6 cellular contexts compared by ENCODE assay signal in the genomic region with DNA sequence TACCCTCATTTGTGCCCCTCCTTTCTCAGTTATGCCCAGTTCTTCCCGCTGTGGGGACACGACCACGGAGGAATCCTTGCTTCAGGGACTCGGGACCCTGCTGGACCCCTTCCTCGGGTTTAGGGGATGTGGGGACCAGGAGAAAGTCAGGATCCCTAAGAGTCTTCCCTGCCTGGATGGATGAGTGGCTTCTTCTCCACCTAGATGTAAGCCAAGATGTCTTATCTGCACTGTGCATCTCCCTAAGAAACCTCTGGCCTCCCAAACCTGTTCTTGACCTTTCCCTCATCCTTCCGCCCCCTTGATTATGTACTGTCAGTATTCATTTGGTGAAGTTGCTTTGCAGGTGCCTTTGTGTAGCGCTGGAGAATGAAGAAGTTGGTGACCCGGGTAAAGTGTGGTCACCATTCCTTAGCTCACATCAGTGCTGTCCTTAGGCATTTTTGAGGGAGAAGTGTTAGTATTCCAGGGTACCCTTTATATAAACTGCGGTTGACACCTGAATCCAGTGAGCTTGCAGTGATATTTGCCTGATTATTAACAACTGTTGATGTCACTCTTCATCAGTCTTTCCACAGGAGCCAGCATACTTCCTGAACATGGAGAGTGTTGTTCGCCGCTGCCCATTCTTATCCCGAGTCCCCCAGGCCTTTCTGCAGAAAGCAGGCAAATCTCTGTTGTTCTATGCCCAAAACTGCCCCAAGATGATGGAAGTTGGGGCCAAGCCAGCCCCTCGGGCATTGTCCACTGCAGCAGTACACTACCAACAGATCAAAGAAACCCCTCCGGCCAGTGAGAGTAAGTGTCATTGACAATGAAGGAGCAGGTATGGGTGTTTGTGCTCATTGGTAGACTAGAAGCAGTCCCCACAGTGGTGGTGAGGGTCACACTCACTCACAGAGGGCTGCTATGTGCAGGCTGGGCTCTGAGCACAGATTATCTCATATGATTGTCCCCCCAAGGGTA. TPM values are rescaled to one million over a fixed set of nuclear protein-coding genes. Genes with fewer than 3 reads are reported as not detected.
A peak's percentile ranks its signal among the peaks of the same experiment; 100 is the strongest.
DNase-seq lines count a peak whose midpoint lies in the region; ATAC-seq and TF ChIP-seq lines count a peak whose summit lies in the region.

No MANE protein-coding gene starts in this region.

- peak overlapping the region; percentile 94 for H2AFZ ChIP-seq in trophoblast cell (ENCODE audit: insufficient read depth, low read length, poor library complexity)

- H3K14ac ChIP-seq in trophoblast cell (ENCODE audit: low read length), result peak overlapping the region; percentile 98

- H3K27me3 ChIP-seq in trophoblast cell (ENCODE audit: insufficient read depth, low read length), result no peaks in the 10 kb centered on the region

- H3K4me3 ChIP-seq in Jurkat, Clone E6-1 (ENCODE audit: low read length), result peak overlapping the region; percentile 86
- H3K4me3 ChIP-seq in coronary artery (peak overlapping the region; percentile 93), trophoblast cell (ENCODE audit: low read depth, low read length) (peak overlapping the region; percentile 95)

- H3K79me2 ChIP-seq in trophoblast cell (ENCODE audit: control insufficient read depth, insufficient read depth, low read length, poor library complexity), result peaks cover 7% of the 10 kb centered on the region

- H3K9me3 ChIP-seq in trophoblast cell (ENCODE audit: insufficient read depth, low read depth, low read length), result peaks cover 2% of the 10 kb centered on the region

- peak overlapping the region; percentile 88 for H3K9ac ChIP-seq in trophoblast cell (ENCODE audit: low read length)

- H3K27ac ChIP-seq in coronary artery, result peak overlapping the region; percentile 80 to 88
- H3K27ac ChIP-seq in trophoblast cell (ENCODE audit: low read depth, low read length), result no peak overlapping the region

- no CpG with 5 or more reads among the region's 14 CpGs for WGBS in trophoblast cell (ENCODE audit: extremely low coverage, insufficient coverage, insufficient read length)

- TF ChIP-seq CTCF in coronary artery (IDR thresholded peaks at IDR 0.05), result no peak

- peak overlapping the region; percentile 88 for H2BK5ac ChIP-seq in trophoblast cell (ENCODE audit: low read depth, low read length, poor library complexity)

- H4K12ac ChIP-seq in trophoblast cell (ENCODE audit: low read depth, low read length), result peak overlapping the region; percentile 79

- H3K23ac ChIP-seq in trophoblast cell (ENCODE audit: low read length), result no peak overlapping the region

- H3K36me3 ChIP-seq in trophoblast cell (ENCODE audit: control insufficient read depth in 1 of 2, insufficient read depth in 2 of 2, low read length in 2 of 2), result peaks cover 18 to 21% of the 10 kb centered on the region in 2 experiments

- no peak for DNase-seq in Jurkat, Clone E6-1 (ENCODE audit: low read depth, low spot score)
- DNase-seq in coronary artery (ENCODE audit: low spot score) (no peak), trophoblast cell (peak in 1 of 2 donors; percentile 41), DMS 273 treated with DMSO at 0.1 percent for 48 hours (lab: John Stamatoyannopoulos, UW) (no peak)
- DNase-seq in stimulated activated naive CD4-positive, alpha-beta T cell treated with Interleukin-2 at 50 U/mL for 16 hours (lab: John Stamatoyannopoulos, UW), result no peak

- no peak for ATAC-seq in GM18519 (IDR thresholded peaks at IDR 0.05; ENCODE audit: low FRiP score, unreplicated experiment)

- peak overlapping the region; percentile 29 for H2BK120ac ChIP-seq in trophoblast cell (ENCODE audit: insufficient read depth, low read length, poor library complexity)

- peak overlapping the region; percentile 93 for H2AK5ac ChIP-seq in trophoblast cell (ENCODE audit: low read length)

- H4K8ac ChIP-seq in trophoblast cell (ENCODE audit: low read depth, low read length), result peak overlapping the region; percentile 94

- peak overlapping the region; percentile 85 for H3K4ac ChIP-seq in trophoblast cell (ENCODE audit: low read depth, low read length)

- peaks cover 11 to 14% of the 10 kb centered on the region in 2 experiments for H3K4me1 ChIP-seq in trophoblast cell (ENCODE audit: control insufficient read depth in 1 of 2, insufficient read depth in 2 of 2, low read length in 2 of 2)

- H3K18ac ChIP-seq in trophoblast cell (ENCODE audit: low read length), result peak overlapping the region; percentile 99

- peak overlapping the region; percentile 77 for H3K4me2 ChIP-seq in trophoblast cell (ENCODE audit: low read length)

- peak overlapping the region; percentile 95 for H4K91ac ChIP-seq in trophoblast cell (ENCODE audit: low read depth, low read length)

- peaks cover 11% of the 10 kb centered on the region for H3K79me1 ChIP-seq in trophoblast cell (ENCODE audit: low read length)

- no peak overlapping the region for H2BK12ac ChIP-seq in trophoblast cell (ENCODE audit: low read length)

RNA-seq across cellular contexts. Expression of a gene that starts 1.0 kb away (rescaled TPM):
- polyA plus RNA-seq in Jurkat, Clone E6-1 (2012; ENCODE audit: insufficient read depth, insufficient read length), result 68.8 TPM
- polyA plus RNA-seq in trophoblast cell (2013), result 117 and 125 TPM in 2 replicates

RNA-seq across cellular contexts. Expression of a gene that starts 26.5 kb away (rescaled TPM):
- not detected for polyA plus RNA-seq in Jurkat, Clone E6-1 (2012; ENCODE audit: insufficient read depth, insufficient read length)
- polyA plus RNA-seq in trophoblast cell (2013), result 0.04 and 0.10 TPM in 2 replicates

RNA-seq across cellular contexts. Expression of a gene that starts 40.0 kb away (rescaled TPM):
- polyA plus RNA-seq in Jurkat, Clone E6-1 (2012; ENCODE audit: insufficient read depth, insufficient read length), result 67.7 TPM
- 39.5 and 39.9 TPM in 2 replicates for polyA plus RNA-seq in trophoblast cell (2013)

RNA-seq across cellular contexts. Expression of a gene that starts 44.7 kb away (rescaled TPM):
- polyA plus RNA-seq in Jurkat, Clone E6-1 (2012; ENCODE audit: insufficient read depth, insufficient read length), result 48.5 TPM
- polyA plus RNA-seq in trophoblast cell (2013), result 10.5 and 10.7 TPM in 2 replicates

RNA-seq across cellular contexts. Expression of a gene that starts 46.6 kb away (rescaled TPM):
- 59.8 TPM for polyA plus RNA-seq in Jurkat, Clone E6-1 (2012; ENCODE audit: insufficient read depth, insufficient read length)
- 3.0 and 3.5 TPM in 2 replicates for polyA plus RNA-seq in trophoblast cell (2013)
